In the genomic region with DNA sequence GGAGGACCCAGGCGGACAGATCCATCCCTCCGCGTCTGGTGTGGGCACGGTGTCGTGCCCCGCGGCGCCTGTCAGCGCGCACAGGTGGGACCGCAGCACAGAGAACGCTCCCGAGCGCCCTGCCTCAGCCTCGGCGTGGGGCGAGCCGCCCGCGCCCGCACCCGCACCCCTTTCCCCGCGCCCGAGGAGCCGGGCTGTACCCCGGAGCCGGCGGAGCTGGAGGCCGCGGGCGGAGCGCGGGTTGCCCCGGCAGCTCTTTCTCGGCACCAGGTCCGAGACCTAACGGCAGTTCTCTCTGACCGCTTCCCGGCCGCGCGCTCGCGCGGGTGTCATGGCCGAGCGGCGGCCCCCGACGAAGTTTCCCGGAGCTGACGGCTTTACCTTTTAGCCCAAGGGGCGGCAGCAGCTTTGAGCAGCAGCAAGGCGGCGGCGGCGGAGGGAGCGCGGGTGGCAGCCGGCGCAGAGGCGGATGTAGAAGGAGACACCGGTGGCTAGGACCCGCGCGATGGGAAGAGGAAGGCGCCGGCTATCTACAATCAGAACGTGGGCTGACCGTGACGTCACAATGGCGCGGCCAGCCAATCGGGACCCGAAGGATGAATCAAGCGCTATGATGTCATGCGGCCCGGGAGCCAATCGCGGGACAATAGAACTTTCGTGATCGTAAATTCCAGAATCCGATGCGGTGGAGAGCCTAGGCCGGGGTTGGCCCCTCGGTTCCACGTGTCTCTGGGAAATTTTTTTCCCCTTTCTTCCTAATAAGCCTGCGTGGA, we compare ENCODE assay signal across 1 cellular context.
A peak's percentile ranks its signal among the peaks of the same experiment; 100 is the strongest.
TF ChIP-seq lines count a peak whose summit lies in the region.

Gene ELOVL5 (minus strand): TSS at position 515 of the 773 bp plus-strand sequence. CDS start 53,251 bp downstream, outside the sequence.

TF ChIP-seq in K562, 482 proteins besides CTCF, POLR2A, EP300 and RAD21 (continued from another document and continues in another):
- TF ChIP-seq TAF9B (IDR thresholded peaks at IDR 0.05; ENCODE audit: partially characterized antibody) = peak; percentile 50
- TF ChIP-seq MXI1 (IDR thresholded peaks at IDR 0.05; ENCODE audit: low read depth, low read length) = peak; percentile 63
- peak; percentile 96 for TF ChIP-seq KHSRP (IDR thresholded peaks at IDR 0.05)
- TF ChIP-seq USF1 (CRISPR knock-in tag; IDR thresholded peaks at IDR 0.05) = peak; percentile 64
- no peak for TF ChIP-seq FUS (optimal IDR thresholded peaks at IDR 0.05; ENCODE audit: low read depth, low read length)
- TF ChIP-seq FOS (IDR thresholded peaks at IDR 0.05; ENCODE audit: extremely low read depth, insufficient read length) = peak; percentile 83
- TF ChIP-seq NCOR1 (IDR thresholded peaks at IDR 0.05) = peak; percentile 4; the same call in 1 of the 2 replicates
- TF ChIP-seq GABPA (tag; conservative IDR thresholded peaks at IDR 0.05; ENCODE audit: low read depth) = peak; percentile 80
- TF ChIP-seq SIRT6 (IDR thresholded peaks at IDR 0.05; ENCODE audit: low read depth, low read length) = no peak
- TF ChIP-seq GTF2F1 (IDR thresholded peaks at IDR 0.05; ENCODE audit: low read depth, low read length) = peak; percentile 45; the same call in 1 of the 2 replicates
- 0 out of 2 replicates have a peak, but pooled peaks have one; percentile 27 for TF ChIP-seq BHLHE40 (IDR thresholded peaks at IDR 0.05; ENCODE audit: low read length)
- peak in 1 of 2 experiments; percentile 54; a peak in 2 of 4 replicates for TF ChIP-seq HDAC1 (IDR thresholded peaks at IDR 0.05)
- peak; percentile 33; the same call in 1 of the 2 replicates for TF ChIP-seq SAFB (IDR thresholded peaks at IDR 0.05; ENCODE audit: borderline replicate concordance, low read depth, low read length)
- no peak for TF ChIP-seq CGGBP1 (CRISPR knock-in tag; IDR thresholded peaks at IDR 0.05)
- TF ChIP-seq, protein P1, sequence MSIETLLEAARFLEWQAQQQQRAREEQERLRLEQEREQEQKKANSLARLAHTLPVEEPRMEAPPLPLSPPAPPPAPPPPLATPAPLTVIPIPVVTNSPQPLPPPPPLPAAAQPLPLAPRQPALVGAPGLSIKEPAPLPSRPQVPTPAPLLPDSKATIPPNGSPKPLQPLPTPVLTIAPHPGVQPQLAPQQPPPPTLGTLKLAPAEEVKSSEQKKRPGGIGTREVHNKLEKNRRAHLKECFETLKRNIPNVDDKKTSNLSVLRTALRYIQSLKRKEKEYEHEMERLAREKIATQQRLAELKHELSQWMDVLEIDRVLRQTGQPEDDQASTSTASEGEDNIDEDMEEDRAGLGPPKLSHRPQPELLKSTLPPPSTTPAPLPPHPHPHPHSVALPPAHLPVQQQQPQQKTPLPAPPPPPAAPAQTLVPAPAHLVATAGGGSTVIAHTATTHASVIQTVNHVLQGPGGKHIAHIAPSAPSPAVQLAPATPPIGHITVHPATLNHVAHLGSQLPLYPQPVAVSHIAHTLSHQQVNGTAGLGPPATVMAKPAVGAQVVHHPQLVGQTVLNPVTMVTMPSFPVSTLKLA (conservative IDR thresholded peaks at IDR 0.05) = peak; percentile 86 to 91
- TF ChIP-seq CXXC5 (CRISPR knock-in tag; IDR thresholded peaks at IDR 0.05) = peak; percentile 92
- TF ChIP-seq RBFOX2 (IDR thresholded peaks at IDR 0.05; ENCODE audit: low read depth, low read length) = peak; percentile 97
- TF ChIP-seq, protein P2, sequence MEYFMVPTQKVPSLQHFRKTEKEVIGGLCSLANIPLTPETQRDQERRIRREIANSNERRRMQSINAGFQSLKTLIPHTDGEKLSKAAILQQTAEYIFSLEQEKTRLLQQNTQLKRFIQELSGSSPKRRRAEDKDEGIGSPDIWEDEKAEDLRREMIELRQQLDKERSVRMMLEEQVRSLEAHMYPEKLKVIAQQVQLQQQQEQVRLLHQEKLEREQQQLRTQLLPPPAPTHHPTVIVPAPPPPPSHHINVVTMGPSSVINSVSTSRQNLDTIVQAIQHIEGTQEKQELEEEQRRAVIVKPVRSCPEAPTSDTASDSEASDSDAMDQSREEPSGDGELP (CRISPR knock-in tag; IDR thresholded peaks at IDR 0.05; ENCODE audit: borderline replicate concordance) = peak; percentile 58; the same call in 1 of the 2 replicates
- no peak for TF ChIP-seq XRCC5 (IDR thresholded peaks at IDR 0.05; ENCODE audit: low read depth, low read length)
- TF ChIP-seq, protein P3, sequence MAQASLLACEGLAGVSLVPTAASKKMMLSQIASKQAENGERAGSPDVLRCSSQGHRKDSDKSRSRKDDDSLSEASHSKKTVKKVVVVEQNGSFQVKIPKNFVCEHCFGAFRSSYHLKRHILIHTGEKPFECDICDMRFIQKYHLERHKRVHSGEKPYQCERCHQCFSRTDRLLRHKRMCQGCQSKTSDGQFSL (CRISPR knock-in tag; IDR thresholded peaks at IDR 0.05) = no peak
- TF ChIP-seq, protein P3 (tag; IDR thresholded peaks at IDR 0.05) = no peak
- TF ChIP-seq SAP30 (IDR thresholded peaks at IDR 0.05; ENCODE audit: borderline replicate concordance, insufficient read depth, low read depth, low read length, poor library complexity, severe bottlenecking) = peak; percentile 23
- TF ChIP-seq ZNF24 (IDR thresholded peaks at IDR 0.05) = peak; percentile 19; the same call in 1 of the 2 replicates
- TF ChIP-seq SNRNP70 (optimal IDR thresholded peaks at IDR 0.05; ENCODE audit: low read depth, low read length) = no peak
- peak; percentile 81 for TF ChIP-seq CHD1 (IDR thresholded peaks at IDR 0.05; ENCODE audit: low read length)
- peak; percentile 82; the same call in 1 of the 2 replicates for TF ChIP-seq ZNF282 (CRISPR knock-in tag; IDR thresholded peaks at IDR 0.05)
- TF ChIP-seq PHF8 (IDR thresholded peaks at IDR 0.05; ENCODE audit: borderline replicate concordance, low read length) = peak; percentile 74; the same call in 1 of the 2 replicates
- peak; percentile 79 for TF ChIP-seq LCOR (CRISPR knock-in tag; IDR thresholded peaks at IDR 0.05)
- TF ChIP-seq MTA3 (IDR thresholded peaks at IDR 0.05; ENCODE audit: borderline replicate concordance) = peak; percentile 99
- peak; percentile 97 for TF ChIP-seq TARDBP (IDR thresholded peaks at IDR 0.05)
- peak; percentile 87 for TF ChIP-seq E2F8 (IDR thresholded peaks at IDR 0.05; ENCODE audit: low read depth, partially characterized antibody)
- TF ChIP-seq CREB1 (IDR thresholded peaks at IDR 0.05) = peak; percentile 98
- TF ChIP-seq CREB1 (CRISPR knock-in tag; IDR thresholded peaks at IDR 0.05) = peak; percentile 97
- no peak for TF ChIP-seq ARNT (IDR thresholded peaks at IDR 0.05)
- TF ChIP-seq, protein P4, sequence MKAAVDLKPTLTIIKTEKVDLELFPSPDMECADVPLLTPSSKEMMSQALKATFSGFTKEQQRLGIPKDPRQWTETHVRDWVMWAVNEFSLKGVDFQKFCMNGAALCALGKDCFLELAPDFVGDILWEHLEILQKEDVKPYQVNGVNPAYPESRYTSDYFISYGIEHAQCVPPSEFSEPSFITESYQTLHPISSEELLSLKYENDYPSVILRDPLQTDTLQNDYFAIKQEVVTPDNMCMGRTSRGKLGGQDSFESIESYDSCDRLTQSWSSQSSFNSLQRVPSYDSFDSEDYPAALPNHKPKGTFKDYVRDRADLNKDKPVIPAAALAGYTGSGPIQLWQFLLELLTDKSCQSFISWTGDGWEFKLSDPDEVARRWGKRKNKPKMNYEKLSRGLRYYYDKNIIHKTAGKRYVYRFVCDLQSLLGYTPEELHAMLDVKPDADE (conservative IDR thresholded peaks at IDR 0.05; ENCODE audit: control insufficient read depth, low read depth, low read length) = 0 out of 2 replicates have a peak, but pooled peaks have one; percentile 53
- peak; percentile 97 for TF ChIP-seq EGR1 (conservative IDR thresholded peaks at IDR 0.05)
- TF ChIP-seq CTBP1 (IDR thresholded peaks at IDR 0.05; ENCODE audit: borderline replicate concordance) = peak; percentile 90
- TF ChIP-seq CHAMP1 (IDR thresholded peaks at IDR 0.05) = peak; percentile 96
- no peak for TF ChIP-seq ZNF592 (IDR thresholded peaks at IDR 0.05)
- peak; percentile 32; the same call in 1 of the 2 replicates for TF ChIP-seq SIN3B (IDR thresholded peaks at IDR 0.05; ENCODE audit: low read depth)
- TF ChIP-seq MAX (CRISPR knock-in tag; IDR thresholded peaks at IDR 0.05) = peak; percentile 66
